ENCODE assay signal across 1 cellular context in genomic region chr6:12010635-12011275, GRCh38.
TF ChIP-seq lines count a peak whose summit lies in the region.

No MANE protein-coding gene starts in this region.

TF ChIP-seq in HEK293, 187 proteins besides CTCF, POLR2A, EP300 and RAD21 (continued from another document and continues in another):
- TF ChIP-seq PATZ1 (tag by site-specific recombination; IDR thresholded peaks at IDR 0.05) = peak; percentile 66
- TF ChIP-seq BCL11B (tag by site-specific recombination; IDR thresholded peaks at IDR 0.05; ENCODE audit: low read depth) = 0 out of 2 replicates have a peak, but pooled peaks have one; percentile 17
- peak; percentile 48 for TF ChIP-seq ZNF398 (tag by site-specific recombination; IDR thresholded peaks at IDR 0.05)
- TF ChIP-seq ZNF654 (tag by site-specific recombination; IDR thresholded peaks at IDR 0.05; ENCODE audit: low read depth) = no peak
- TF ChIP-seq ZNF341 (tag by site-specific recombination; IDR thresholded peaks at IDR 0.05; ENCODE audit: low read depth) = peak; percentile 76
- TF ChIP-seq PRDM6 (tag by site-specific recombination; IDR thresholded peaks at IDR 0.05) = peak; percentile 81
- no peak for TF ChIP-seq ZNF626 (tag by site-specific recombination; IDR thresholded peaks at IDR 0.05)
- TF ChIP-seq ZBTB10 (tag by site-specific recombination; IDR thresholded peaks at IDR 0.05) = peak; percentile 85
- TF ChIP-seq ZBTB17 (tag by site-specific recombination; IDR thresholded peaks at IDR 0.05) = peak; percentile 47
- TF ChIP-seq KLF9 (tag by site-specific recombination; IDR thresholded peaks at IDR 0.05; ENCODE audit: low read depth) = 0 out of 2 replicates have a peak, but pooled peaks have one; percentile 16
- TF ChIP-seq ZNF394 (tag by site-specific recombination; IDR thresholded peaks at IDR 0.05; ENCODE audit: borderline replicate concordance) = 0 out of 2 replicates have a peak, but pooled peaks have one; percentile 53
- TF ChIP-seq GLI4 (tag by site-specific recombination; IDR thresholded peaks at IDR 0.05) = peak; percentile 20; the same call in 1 of the 2 replicates
- peak; percentile 76 for TF ChIP-seq ZNF335 (tag by site-specific recombination; conservative IDR thresholded peaks at IDR 0.05)
- TF ChIP-seq SP7 (tag by site-specific recombination; IDR thresholded peaks at IDR 0.05) = peak; percentile 7; the same call in 1 of the 2 replicates
- no peak for TF ChIP-seq ZNF658 (tag by site-specific recombination; IDR thresholded peaks at IDR 0.05)
- peak; percentile 52; the same call in 1 of the 2 replicates for TF ChIP-seq ZNF2 (tag by site-specific recombination; IDR thresholded peaks at IDR 0.05)
- peak; percentile 59; the same call in 1 of the 2 replicates for TF ChIP-seq ZBTB7A (tag by site-specific recombination; IDR thresholded peaks at IDR 0.05; ENCODE audit: low read depth)
- TF ChIP-seq ZEB2 (tag by site-specific recombination; IDR thresholded peaks at IDR 0.05) = peak; percentile 57; the same call in 1 of the 2 replicates
- peak; percentile 83 for TF ChIP-seq ZBTB20 (tag by site-specific recombination; IDR thresholded peaks at IDR 0.05)
- peak; percentile 99 for TF ChIP-seq PRDM10 (tag by site-specific recombination; IDR thresholded peaks at IDR 0.05)
- peak; percentile 94 for TF ChIP-seq PRDM1 (tag by site-specific recombination; IDR thresholded peaks at IDR 0.05)
- 0 out of 2 replicates have a peak, but pooled peaks have one; percentile 14 for TF ChIP-seq ZNF366 (tag by site-specific recombination; conservative IDR thresholded peaks at IDR 0.05)
- TF ChIP-seq AEBP2 (tag by site-specific recombination; IDR thresholded peaks at IDR 0.05; ENCODE audit: borderline replicate concordance) = no peak
- TF ChIP-seq ZNF501 (tag by site-specific recombination; IDR thresholded peaks at IDR 0.05) = peak; percentile 76
- TF ChIP-seq TSHZ1 (tag by site-specific recombination; IDR thresholded peaks at IDR 0.05; ENCODE audit: borderline replicate concordance) = no peak
- TF ChIP-seq WT1 (tag by site-specific recombination; IDR thresholded peaks at IDR 0.05) = peak; percentile 40; the same call in 1 of the 2 replicates
- TF ChIP-seq ZNF391 (tag by site-specific recombination; IDR thresholded peaks at IDR 0.05; ENCODE audit: borderline replicate concordance, low read depth) = no peak
- 0 out of 2 replicates have a peak, but pooled peaks have one; percentile 15 for TF ChIP-seq ZNF629 (tag by site-specific recombination; IDR thresholded peaks at IDR 0.05)
- TF ChIP-seq ZNF223 (tag by site-specific recombination; IDR thresholded peaks at IDR 0.05) = 0 out of 2 replicates have a peak, but pooled peaks have one; percentile 21
- TF ChIP-seq KLF8 (tag by site-specific recombination; IDR thresholded peaks at IDR 0.05) = peak; percentile 17; the same call in 1 of the 2 replicates
- TF ChIP-seq ZNF146 (tag by site-specific recombination; IDR thresholded peaks at IDR 0.05) = no peak
- TF ChIP-seq ZNF138 (tag by site-specific recombination; IDR thresholded peaks at IDR 0.05; ENCODE audit: borderline replicate concordance) = no peak
- 0 out of 2 replicates have a peak, but pooled peaks have one; percentile 16 for TF ChIP-seq ZNF18 (tag by site-specific recombination; IDR thresholded peaks at IDR 0.05)
- no peak for TF ChIP-seq ZNF510 (tag by site-specific recombination; IDR thresholded peaks at IDR 0.05; ENCODE audit: insufficient replicate concordance)
- no peak for TF ChIP-seq ZSCAN16 (tag by site-specific recombination; IDR thresholded peaks at IDR 0.05)
- no peak for TF ChIP-seq TRIM28 (IDR thresholded peaks at IDR 0.05; ENCODE audit: borderline replicate concordance, low read length)
- peak; percentile 60; the same call in 1 of the 2 replicates for TF ChIP-seq ZNF600 (tag by site-specific recombination; IDR thresholded peaks at IDR 0.05)
- TF ChIP-seq ZNF830 (tag by site-specific recombination; IDR thresholded peaks at IDR 0.05; ENCODE audit: low read depth) = no peak
- TF ChIP-seq BCL11A (tag by site-specific recombination; IDR thresholded peaks at IDR 0.05; ENCODE audit: low read depth) = 0 out of 2 replicates have a peak, but pooled peaks have one; percentile 28
- TF ChIP-seq ZNF10 (tag by site-specific recombination; IDR thresholded peaks at IDR 0.05) = no peak
- peak; percentile 75 for TF ChIP-seq IKZF3 (tag by site-specific recombination; IDR thresholded peaks at IDR 0.05)
- TF ChIP-seq ZXDB (tag by site-specific recombination; IDR thresholded peaks at IDR 0.05) = peak; percentile 51
- TF ChIP-seq MZF1 (tag by site-specific recombination; IDR thresholded peaks at IDR 0.05; ENCODE audit: borderline replicate concordance) = peak; percentile 36; the same call in 1 of the 2 replicates
